ENCODE assay signal across 13 cellular contexts in genomic region chr2:24183369-24184069, GRCh38.
"Had no signal": no experiment of that assay in that cellular context is flagged by ENCODE, and none has a peak within 500 bp of the region (broad histone marks: within the 10 kb centered on the region; RNA-seq: fewer than 3 reads in every experiment).

No MANE protein-coding gene starts in this region.

- H3K27ac Mint-ChIP-seq: activated CD4-positive, alpha-beta memory T cell treated with anti-CD3 and anti-CD28 coated beads for 36 hours; naive B cell had no signal

- H3K4me3 Mint-ChIP-seq: activated CD4-positive, alpha-beta memory T cell treated with anti-CD3 and anti-CD28 coated beads for 36 hours; naive B cell had no signal

- FAIRE-seq: endothelial cell of umbilical vein, kidney, small intestine had no signal

- H3K36me3 ChIP-seq: gastroesophageal sphincter had no signal

- H3K36me3 Mint-ChIP-seq: activated CD4-positive, alpha-beta memory T cell treated with anti-CD3 and anti-CD28 coated beads for 36 hours had no signal

- H3K27ac ChIP-seq: coronary artery, gastroesophageal sphincter, tibial artery had no signal

- H3K4me3 ChIP-seq: coronary artery, gastroesophageal sphincter, tibial artery had no signal

- H3K4me1 ChIP-seq: gastroesophageal sphincter, tibial artery had no signal

- H3K9me3 Mint-ChIP-seq: activated CD4-positive, alpha-beta memory T cell treated with anti-CD3 and anti-CD28 coated beads for 36 hours had no signal

- DNase-seq: activated CD4-positive, alpha-beta memory T cell treated with anti-CD3 and anti-CD28 coated beads for 36 hours; activated naive CD4-positive, alpha-beta T cell; activated T-cell treated with anti-CD3 and anti-CD28 coated beads, Interleukin-2, amount 50 U/mL, for 48 hours; caudate nucleus; effector CD4-positive, alpha-beta T cell; kidney; naive B cell; small intestine; T1000; tibial artery had no signal

- H3K4me1 Mint-ChIP-seq: naive B cell had no signal

- H3K27me3 Mint-ChIP-seq: activated CD4-positive, alpha-beta memory T cell treated with anti-CD3 and anti-CD28 coated beads for 36 hours; naive B cell had no signal

- H3K27me3 ChIP-seq: gastroesophageal sphincter, tibial artery had no signal

- H3K9me3 ChIP-seq: gastroesophageal sphincter, tibial artery had no signal
